12 cellular contexts compared by ENCODE assay signal in the genomic region with DNA sequence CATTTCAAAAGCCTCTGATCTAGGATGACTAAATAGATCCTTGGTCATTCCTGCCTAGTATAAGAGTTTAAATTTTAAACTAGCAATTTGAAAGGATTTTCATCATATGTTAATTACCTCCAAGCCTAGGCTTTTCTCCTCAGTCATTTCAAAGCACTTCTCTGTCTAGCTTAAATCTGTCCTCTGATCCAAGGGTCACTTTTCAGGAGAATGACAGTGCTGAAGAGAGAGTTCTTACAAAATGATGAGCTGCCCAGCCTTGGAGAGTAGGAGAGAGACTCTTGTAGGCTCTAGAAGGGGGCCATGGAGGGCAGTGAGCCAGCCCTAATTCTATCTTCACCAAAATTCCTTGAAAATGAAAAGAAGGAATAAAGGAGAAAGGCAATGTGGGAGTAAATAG. TPM values are rescaled to one million over a fixed set of nuclear protein-coding genes. Genes with fewer than 3 reads are reported as not detected.
DNase-seq lines count a peak whose midpoint lies in the region; ATAC-seq and TF ChIP-seq lines count a peak whose summit lies in the region.
"Had no signal": no experiment of that assay in that cellular context is flagged by ENCODE, and none has a peak within 500 bp of the region (broad histone marks: within the 10 kb centered on the region; RNA-seq: fewer than 3 reads in every experiment).

No MANE protein-coding gene starts in this region.

- H3K9me3 Mint-ChIP-seq in T-cell (no peaks in the 10 kb centered on the region), progenitor cell of endocrine pancreas (ENCODE audit: low read depth) (no peaks in the 10 kb centered on the region)
- H3K9me3 Mint-ChIP-seq: activated T-cell treated with anti-CD3 and anti-CD28 coated beads, Interleukin-2, amount 50 U/mL, for 72 hours had no signal

- CTCF ChIA-PET in T-cell (lab: Charles Lee) = interaction anchor here in 1 of 2 donors (1.4 kb wide), 1 partner anchor 47 kb away, joined by 3 read pairs; a partner anchor contains a TSS

- no peaks in the 10 kb centered on the region for H3K27me3 Mint-ChIP-seq in T-cell
- no peaks in the 10 kb centered on the region for H3K27me3 Mint-ChIP-seq in progenitor cell of endocrine pancreas

- H3K4me2 ChIP-seq in DOHH2 (ENCODE audit: low read length) (peak overlapping the region; percentile 44), MM.1S (ENCODE audit: low read depth, low read length) (peak overlapping the region; percentile 49; the same call in 1 of the 2 replicates)

- H3K4me3 Mint-ChIP-seq in T-cell = no peak overlapping the region
- H3K4me3 Mint-ChIP-seq in progenitor cell of endocrine pancreas (ENCODE audit: low read depth) = no peak overlapping the region
- H3K4me3 Mint-ChIP-seq: activated T-cell treated with anti-CD3 and anti-CD28 coated beads, Interleukin-2, amount 50 U/mL, for 72 hours had no signal

- H3K4me3 ChIP-seq in DOHH2 (ENCODE audit: low read length) = peak overlapping the region; percentile 4; the same call in 1 of the 2 replicates
- H3K4me3 ChIP-seq in MM.1S (ENCODE audit: low read length) = no peak overlapping the region
- H3K4me3 ChIP-seq in mesodermal cell (ENCODE audit: extremely low read depth, insufficient read depth, low read length, poor library complexity, severe bottlenecking) = no peak overlapping the region
- H3K4me3 ChIP-seq: heart left ventricle, vagina had no signal

- H3K79me2 ChIP-seq in DOHH2 (ENCODE audit: control insufficient read depth, low read length) = peaks cover 38% of the 10 kb centered on the region
- H3K79me2 ChIP-seq in MM.1S (ENCODE audit: low read length) = no peaks in the 10 kb centered on the region

- peak overlapping the region; percentile 29; the same call in 1 of the 2 replicates for H2AFZ ChIP-seq in MM.1S (ENCODE audit: low read length)

- H3K27me3 ChIP-seq in DOHH2 (ENCODE audit: control insufficient read depth, low read length) (no peaks in the 10 kb centered on the region), MM.1S (replicated peaks; ENCODE audit: insufficient read depth, low read length) (no peaks in the 10 kb centered on the region)
- H3K27me3 ChIP-seq: heart left ventricle, vagina had no signal

- H3K27ac ChIP-seq in DOHH2 (ENCODE audit: low read depth, low read length) (peak overlapping the region; percentile 34), MM.1S (ENCODE audit: low read length) (peak overlapping the region; percentile 51; the same call in 1 of the 2 replicates), mesodermal cell (ENCODE audit: low read depth, low read length, severe bottlenecking) (peak overlapping the region; percentile 3)
- H3K27ac ChIP-seq: vagina had no signal

- POLR2A ChIA-PET in T-cell (lab: Charles Lee) = no interaction called here

- H3K36me3 ChIP-seq in DOHH2 (ENCODE audit: control insufficient read depth, low read length) (peaks cover 30% of the 10 kb centered on the region), MM.1S (replicated peaks; ENCODE audit: insufficient read depth, low read length) (no peaks in the 10 kb centered on the region), mesodermal cell (ENCODE audit: control insufficient read depth, insufficient read depth, low read length) (peaks cover 6% of the 10 kb centered on the region)

- H3K4me1 Mint-ChIP-seq in T-cell (peaks cover 7 to 16% (median 13%) of the 10 kb centered on the region in 3 donors), progenitor cell of endocrine pancreas (ENCODE audit: low read depth) (peaks cover 12% of the 10 kb centered on the region)

- H3K9me3 ChIP-seq in DOHH2 (ENCODE audit: control insufficient read depth, insufficient read depth, low read length) (no peaks in the 10 kb centered on the region), MM.1S (replicated peaks; ENCODE audit: insufficient read depth, low read length) (no peaks in the 10 kb centered on the region), mesodermal cell (ENCODE audit: control insufficient read depth, low read length) (no peaks in the 10 kb centered on the region)
- H3K9me3 ChIP-seq: heart left ventricle, vagina had no signal

- no peak overlapping the region for H3K9ac ChIP-seq in MM.1S (ENCODE audit: low read length)

- TF ChIP-seq CTCF in DOHH2 (IDR thresholded peaks at IDR 0.05; ENCODE audit: low read depth, low read length, poor library complexity, severe bottlenecking) (no peak), MM.1S (IDR thresholded peaks at IDR 0.05; ENCODE audit: low read length) (no peak), progenitor cell of endocrine pancreas (IDR thresholded peaks at IDR 0.05; ENCODE audit: unreplicated experiment) (no peak)

- ATAC-seq in GM21737 (IDR thresholded peaks at IDR 0.05; ENCODE audit: unreplicated experiment) = peak; percentile 21
- ATAC-seq in T-cell (replicated peaks in 1 of 4) = no peak
- ATAC-seq: activated T-cell treated with anti-CD3 and anti-CD28 coated beads, Interleukin-2, amount 50 U/mL, for 72 hours had no signal

- H3K27ac Mint-ChIP-seq in T-cell (no peak overlapping the region), progenitor cell of endocrine pancreas (no peak overlapping the region)

- H3F3A ChIP-seq in DOHH2 (ENCODE audit: control insufficient read depth, insufficient read depth) = 0 out of 2 replicates have a peak, but pooled peaks cover 3% of the 10 kb centered on the region
- H3F3A ChIP-seq in MM.1S (ENCODE audit: insufficient read depth, low read length) = no peaks in the 10 kb centered on the region

- H4K20me1 ChIP-seq in DOHH2 (ENCODE audit: control insufficient read depth, insufficient read depth, low read depth, low read length) (no peaks in the 10 kb centered on the region), MM.1S (ENCODE audit: insufficient read depth, low read length) (no peaks in the 10 kb centered on the region)

- no peaks in the 10 kb centered on the region for H3K9me2 ChIP-seq in DOHH2 (replicated peaks; ENCODE audit: control insufficient read depth, low read length)
- no peaks in the 10 kb centered on the region for H3K9me2 ChIP-seq in MM.1S (replicated peaks; ENCODE audit: insufficient read depth, low read length)

- DNase-seq in MM.1S (no peak), T-cell (no peak), progenitor cell of endocrine pancreas (ENCODE audit: low spot score, unreplicated experiment) (no peak)
- no peak for DNase-seq in effector CD8-positive, alpha-beta T cell (lab: John Stamatoyannopoulos, UW)
- no peak for DNase-seq in activated CD4-positive, alpha-beta T cell treated with anti-CD3 and anti-CD28 coated beads, Interleukin-2, amount 50 U/mL, for 4 hours
- DNase-seq: activated T-cell treated with anti-CD3 and anti-CD28 coated beads, Interleukin-2, amount 50 U/mL, for 72 hours; cortex of kidney; heart left ventricle had no signal

- peaks cover 15% of the 10 kb centered on the region for H3K36me3 Mint-ChIP-seq in T-cell
- peaks cover 7% of the 10 kb centered on the region for H3K36me3 Mint-ChIP-seq in progenitor cell of endocrine pancreas (ENCODE audit: insufficient read depth)

- H3K4me1 ChIP-seq in DOHH2 (ENCODE audit: control insufficient read depth, low read length) (peaks cover 54% of the 10 kb centered on the region), MM.1S (ENCODE audit: low read length) (peaks cover 10% of the 10 kb centered on the region; the same call in 1 of the 2 replicates), mesodermal cell (ENCODE audit: control insufficient read depth, insufficient read depth, low read length, poor library complexity, severe bottlenecking) (no peaks in the 10 kb centered on the region)

RNA-seq across cellular contexts. Expression of a gene that starts 25.0 kb away (rescaled TPM):
- polyA plus RNA-seq in mesodermal cell (2013, experiment 1 of 2) = 8.5 TPM
- polyA plus RNA-seq in mesodermal cell (2013, experiment 2 of 2) = 8.2 TPM
- total RNA-seq in T-cell (1 to 10 TPM; 2.3 to 8.0 (median 5.0) TPM), progenitor cell of endocrine pancreas (35.2 TPM in 2 replicates)

RNA-seq across cellular contexts. Expression of a gene that starts 46.5 kb away (rescaled TPM):
- 24.6 TPM for polyA plus RNA-seq in mesodermal cell (2013, experiment 1 of 2)
- polyA plus RNA-seq in mesodermal cell (2013, experiment 2 of 2) = 32.6 TPM
- 10 to 100 TPM in 4 of 5 donors, 1 to 10 TPM in 1; 8.2 to 17.0 (median 15.7) TPM for total RNA-seq in T-cell
- total RNA-seq in progenitor cell of endocrine pancreas = 19.8 and 20.8 TPM in 2 replicates
